Comparison of ENCODE assay signal across 7 cellular contexts in the genomic region with DNA sequence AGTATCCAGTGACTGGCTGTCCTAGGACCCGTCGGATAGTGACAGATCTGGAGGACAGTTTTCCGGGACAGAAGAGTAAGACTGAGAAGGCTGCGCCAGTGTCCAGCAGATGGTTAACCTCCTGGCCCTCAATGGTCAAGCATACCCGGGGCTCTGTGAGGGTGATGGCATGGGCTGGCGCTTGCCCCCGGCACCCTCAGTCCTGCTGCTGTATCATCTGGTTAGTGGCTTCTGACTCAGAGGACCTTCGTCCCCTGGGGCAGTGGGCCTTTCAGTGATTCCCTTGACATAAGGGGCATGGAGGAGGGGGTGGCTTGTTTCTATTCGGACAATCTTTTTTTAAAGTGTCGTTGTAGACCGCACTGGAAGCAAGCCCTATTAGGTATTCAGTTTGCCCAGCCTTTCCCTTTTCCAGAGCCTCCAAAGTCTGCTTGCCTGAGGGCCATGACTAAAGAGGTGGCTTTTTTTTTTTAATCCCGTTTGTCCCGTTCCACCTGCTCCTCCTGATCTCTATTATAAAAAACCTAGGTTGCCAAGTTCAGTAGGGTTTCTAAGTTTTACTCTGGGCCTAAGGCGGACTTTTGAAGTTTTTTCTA.
A peak's percentile ranks its signal among the peaks of the same experiment; 100 is the strongest.
DNase-seq lines count a peak whose midpoint lies in the region; FAIRE-seq and TF ChIP-seq lines count a peak whose summit lies in the region.
"Not testable (repeated sequence)": the region's sequence is repeated elsewhere in the genome, so short reads cannot be mapped to it uniquely, and the experiment has no call there.

No MANE protein-coding gene starts in this region.

- intact Hi-C loops in PC-9 (cut with micrococcal nuclease; ENCODE audit: unreplicated experiment): loop anchor here (1.0 to 2.0 kb wide), 2 partner anchors 9 to 13 kb away; no protein-coding TSS in a partner anchor

- DNase-seq in LNCaP clone FGC (ENCODE audit: low read depth) (peak; percentile 7), NCI-H82 (lab: John Stamatoyannopoulos, UW) (peak; percentile 3), PC-9 (peak; percentile 93 to 96), SJCRH30 (peak; percentile 43 to 75), bronchial epithelial cell (ENCODE audit: low read depth) (peak; percentile 56), islet precursor cell (peak; percentile 66)
- DNase-seq in type B pancreatic cell (ENCODE audit: extremely low spot score, unreplicated experiment): not testable (repeated sequence)

- H3K27me3 Mint-ChIP-seq in type B pancreatic cell: not testable (repeated sequence)

- not testable (repeated sequence) for H3K79me2 ChIP-seq in PC-9 (ENCODE audit: low read depth)

- peak overlapping the region; percentile 64 for H3K4me2 ChIP-seq in PC-9

- H3K4me3 Mint-ChIP-seq in type B pancreatic cell: peak overlapping the region; percentile 22

- not testable (repeated sequence) for H3K4me3 ChIP-seq in LNCaP clone FGC (ENCODE audit: low read depth, low read length); SJCRH30; bronchial epithelial cell (ENCODE audit: low read depth, low read length)
- H3K4me3 ChIP-seq in PC-9: peak overlapping the region; percentile 19; the same call in 1 of the 2 replicates

- H3K9me2 ChIP-seq in PC-9 (ENCODE audit: insufficient read depth): not testable (repeated sequence)

- H3K36me3 ChIP-seq in PC-9 (ENCODE audit: low read depth); bronchial epithelial cell (ENCODE audit: control insufficient read depth, insufficient read depth, low read length): not testable (repeated sequence)
- H3K36me3 ChIP-seq in SJCRH30: peaks cover 10% of the 10 kb centered on the region; the same call in 1 of the 2 replicates

- TF ChIP-seq CTCF in LNCaP clone FGC (IDR thresholded peaks at IDR 0.05; ENCODE audit: control insufficient read depth, extremely low read depth, insufficient read depth); PC-9 (conservative IDR thresholded peaks at IDR 0.05); bronchial epithelial cell (IDR thresholded peaks at IDR 0.05; ENCODE audit: insufficient read depth, low read length, severe bottlenecking); type B pancreatic cell (conservative IDR thresholded peaks at IDR 0.05): not testable (repeated sequence)

- peak overlapping the region; percentile 24; the same call in 1 of the 2 replicates for H2AFZ ChIP-seq in PC-9

- H3K36me3 Mint-ChIP-seq in type B pancreatic cell: peaks cover 10% of the 10 kb centered on the region

- BruUV-seq in PC-9 (replicated peaks; lab: Mats Ljungman, UMichigan): not testable (repeated sequence)

- H3F3A ChIP-seq in PC-9 (ENCODE audit: insufficient read depth, low read depth): peaks cover 20% of the 10 kb centered on the region

- H3K9me3 Mint-ChIP-seq in type B pancreatic cell: peaks cover 13% of the 10 kb centered on the region

- not testable (repeated sequence) for H3K4me1 Mint-ChIP-seq in type B pancreatic cell (ENCODE audit: unreplicated experiment)

- not testable (repeated sequence) for FAIRE-seq in bronchial epithelial cell (lab: Jason Lieb, UNC)

- H3K27ac Mint-ChIP-seq in type B pancreatic cell: peak overlapping the region; percentile 48

- H3K4me1 ChIP-seq in PC-9 (replicated peaks; ENCODE audit: insufficient read depth) (peaks cover 31% of the 10 kb centered on the region), SJCRH30 (peaks cover 43% of the 10 kb centered on the region)

- POLR2A ChIA-PET in PC-9 (lab: Charles Lee; ENCODE audit: unreplicated experiment): not testable (repeated sequence)

- CTCF ChIA-PET in PC-9 (lab: Charles Lee): not testable (repeated sequence)

- not testable (repeated sequence) for H3K9me3 ChIP-seq in PC-9 (ENCODE audit: insufficient read depth, low read depth); SJCRH30 (replicated peaks)

- not testable (repeated sequence) for H3K27me3 ChIP-seq in PC-9 (ENCODE audit: insufficient read depth, low read depth); SJCRH30; bronchial epithelial cell (ENCODE audit: control insufficient read depth, insufficient read depth, low read length)

- H3K27ac ChIP-seq in PC-9: peak overlapping the region; percentile 54
- H3K27ac ChIP-seq in SJCRH30: peak overlapping the region; percentile 83

- H4K20me1 ChIP-seq in PC-9 (ENCODE audit: insufficient read depth): not testable (repeated sequence)
